ENCODE assay signal across 9 cellular contexts in the genomic region with DNA sequence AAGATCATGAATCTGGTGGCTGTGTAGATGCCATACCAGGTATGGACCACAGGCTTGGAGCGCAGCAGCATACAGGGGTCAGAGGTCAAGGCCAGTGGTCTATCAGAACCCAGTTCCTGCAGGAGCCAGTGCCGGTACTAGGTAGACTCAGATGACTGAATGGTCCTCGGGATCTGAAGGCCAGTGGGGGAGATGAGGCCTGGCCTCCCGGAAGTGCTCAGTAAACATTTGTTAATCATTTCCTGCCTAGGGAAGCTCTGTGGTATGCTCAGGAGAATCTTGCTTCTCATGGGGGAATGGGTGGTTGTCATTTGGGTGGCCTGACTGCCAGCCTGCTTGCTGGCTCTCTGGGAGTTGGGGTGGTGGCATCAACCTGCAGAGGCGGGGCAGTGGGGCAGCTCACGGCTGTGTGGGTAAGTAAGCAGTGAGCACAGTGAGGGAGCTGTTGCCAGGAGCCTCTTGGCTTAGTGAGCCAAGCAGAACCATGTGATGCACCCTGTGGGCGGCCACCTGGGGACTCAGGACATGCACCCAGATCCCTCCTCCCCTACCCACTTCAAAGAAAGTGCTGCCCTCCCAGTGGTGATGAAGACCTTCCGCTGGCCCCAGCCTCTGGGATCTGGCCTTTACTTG. TPM values are rescaled to one million over a fixed set of nuclear protein-coding genes. Genes with fewer than 3 reads are reported as not detected.
DNase-seq lines count a peak whose midpoint lies in the region; ATAC-seq and TF ChIP-seq lines count a peak whose summit lies in the region.
"Had no signal": no experiment of that assay in that cellular context is flagged by ENCODE, and none has a peak within 500 bp of the region (broad histone marks: within the 10 kb centered on the region; RNA-seq: fewer than 3 reads in every experiment).

No MANE protein-coding gene starts in this region.

- H3K4me3 Mint-ChIP-seq in activated T-helper 17 cell treated with anti-CD3 and anti-CD28 coated beads, Interleukin-2, amount 50 U/mL, for 72 hours: peak overlapping the region; percentile 64

- ATAC-seq in activated T-helper 17 cell treated with anti-CD3 and anti-CD28 coated beads, Interleukin-2, amount 50 U/mL, for 72 hours (replicated peaks): peak; percentile 49
- peak; percentile 20 for ATAC-seq in lung (ENCODE audit: insufficient read depth, low FRiP score)
- no peak for ATAC-seq in HG03045 (IDR thresholded peaks at IDR 0.05; ENCODE audit: unreplicated experiment)

- TF ChIP-seq EP300 in esophagus muscularis mucosa (IDR thresholded peaks at IDR 0.05): no peak

- TF ChIP-seq CTCF in GM10248 (IDR thresholded peaks at IDR 0.05; ENCODE audit: control extremely low read depth, extremely low read depth, low read depth, missing control alignments) (no peak), HEK293 (tag by site-specific recombination; IDR thresholded peaks at IDR 0.05) (no peak), lung (IDR thresholded peaks at IDR 0.05; ENCODE audit: control extremely low read depth, extremely low read depth) (no peak), esophagus muscularis mucosa (IDR thresholded peaks at IDR 0.05) (no peak)

- H3K27me3 Mint-ChIP-seq in activated T-helper 17 cell treated with anti-CD3 and anti-CD28 coated beads, Interleukin-2, amount 50 U/mL, for 72 hours: no peaks in the 10 kb centered on the region

- DNase-seq in GM10248 (ENCODE audit: extremely low spot score) (peak; percentile 49), NCI-H510A (lab: John Stamatoyannopoulos, UW) (peak; percentile 38), lung (ENCODE audit: low spot score) (peak; percentile 46), HEK293T (ENCODE audit: extremely low spot score) (no peak), esophagus muscularis mucosa (ENCODE audit: extremely low spot score) (no peak)

- 39 to 46% methylated on average over 8 of the region's 8 CpGs for WGBS in lung, 2 donors
- WGBS in esophagus muscularis mucosa: 81% methylated on average over 8 of the region's 8 CpGs

- intact Hi-C loops in esophagus muscularis mucosa (cut with DNase I): no loop called here

- peaks cover 31% of the 10 kb centered on the region for H3K36me3 Mint-ChIP-seq in activated T-helper 17 cell treated with anti-CD3 and anti-CD28 coated beads, Interleukin-2, amount 50 U/mL, for 72 hours (ENCODE audit: low read depth)

- POLR2A ChIA-PET in GM10248 (lab: Yijun Ruan, JAX) (no interaction called here), HEK293 (lab: Yijun Ruan, JAX) (interaction anchor here (0.5 kb wide), 1 partner anchor 132 kb away, joined by 8 read pairs; no protein-coding TSS in a partner anchor), HEK293T (lab: Yijun Ruan, JAX) (no interaction called here)

- H3K4me1 ChIP-seq in HEK293 (ENCODE audit: control insufficient read depth, insufficient read depth, low read length) (peaks cover 3% of the 10 kb centered on the region; the same call in 1 of the 2 replicates), lung (ENCODE audit: control insufficient read depth in 2 of 2, insufficient read depth in 2 of 2, low read length in 2 of 2) (peaks cover 0 to 18% of the 10 kb centered on the region in 2 donors), esophagus muscularis mucosa (peaks cover 7 to 16% (median 10%) of the 10 kb centered on the region in 4 donors)

- H3K4me1 Mint-ChIP-seq in activated T-helper 17 cell treated with anti-CD3 and anti-CD28 coated beads, Interleukin-2, amount 50 U/mL, for 72 hours: peaks cover 60% of the 10 kb centered on the region

- H3K36me3 ChIP-seq in HEK293 (ENCODE audit: control insufficient read depth in 2 of 2, insufficient read depth in 1 of 2, low read length in 2 of 2): no peaks in the 10 kb centered on the region
- no peaks in the 10 kb centered on the region for H3K36me3 ChIP-seq in lung (ENCODE audit: control insufficient read depth in 2 of 2, insufficient read depth in 2 of 2, low read length in 2 of 2)
- H3K36me3 ChIP-seq in esophagus muscularis mucosa: no peaks in the 10 kb centered on the region
- H3K36me3 ChIP-seq: thoracic aorta had no signal

- H3K9me3 Mint-ChIP-seq in activated T-helper 17 cell treated with anti-CD3 and anti-CD28 coated beads, Interleukin-2, amount 50 U/mL, for 72 hours: peaks cover 3% of the 10 kb centered on the region

- CTCF ChIA-PET in GM10248 (lab: Yijun Ruan, JAX): interaction anchor here (1.4 to 2.4 kb wide), 4 partner anchors 9 to 79 kb away, joined by 3 to 6 read pairs (median 4); no protein-coding TSS in a partner anchor
- CTCF ChIA-PET in HEK293 (lab: Yijun Ruan, JAX): interaction anchor here (0.6 kb wide), 2 partner anchors 79 to 160 kb away, joined by 3 read pairs; no protein-coding TSS in a partner anchor
- CTCF ChIA-PET in HEK293T (lab: Yijun Ruan, JAX): no interaction called here

- H3K9me3 ChIP-seq in HEK293 (ENCODE audit: control insufficient read depth, insufficient read depth, low read depth, low read length) (no peaks in the 10 kb centered on the region), lung (ENCODE audit: control insufficient read depth in 2 of 2, insufficient read depth in 1 of 2, low read length in 1 of 2) (no peaks in the 10 kb centered on the region), esophagus muscularis mucosa (no peaks in the 10 kb centered on the region)
- H3K9me3 ChIP-seq: thoracic aorta had no signal

- H3K27ac ChIP-seq in HEK293 (ENCODE audit: extremely low read depth, low read depth, low read length) (no peak overlapping the region), lung (ENCODE audit: low read depth in 1 of 2, low read length in 1 of 2) (peak overlapping the region in 1 of 2 donors; percentile 45), esophagus muscularis mucosa (replicated peaks in 1 of 4) (no peak overlapping the region)
- H3K27ac ChIP-seq: thoracic aorta had no signal

- TF ChIP-seq POLR2A in esophagus muscularis mucosa (IDR thresholded peaks at IDR 0.05; ENCODE audit: low read depth): no peak

- H3K27me3 ChIP-seq in lung (ENCODE audit: control insufficient read depth, insufficient read depth) (no peaks in the 10 kb centered on the region), esophagus muscularis mucosa (no peaks in the 10 kb centered on the region)

- peak overlapping the region; percentile 96 for H3K27ac Mint-ChIP-seq in activated T-helper 17 cell treated with anti-CD3 and anti-CD28 coated beads, Interleukin-2, amount 50 U/mL, for 72 hours

- no peak overlapping the region for H3K4me3 ChIP-seq in HEK293 (ENCODE audit: low read depth, low read length)
- H3K4me3 ChIP-seq in lung: no peak overlapping the region
- no peak overlapping the region for H3K4me3 ChIP-seq in esophagus muscularis mucosa
- H3K4me3 ChIP-seq: thoracic aorta had no signal

TF ChIP-seq in HEK293, 187 proteins besides CTCF, POLR2A, EP300 and RAD21:
- TF ChIP-seq ZSCAN16 (tag by site-specific recombination; IDR thresholded peaks at IDR 0.05) (peak; percentile 90), EGR2 (tag by site-specific recombination; IDR thresholded peaks at IDR 0.05; ENCODE audit: low read depth) (0 out of 2 replicates have a peak, but pooled peaks have one; percentile 31), ZFHX2 (tag by site-specific recombination; conservative IDR thresholded peaks at IDR 0.05) (peak; percentile 45), GLIS1 (tag by site-specific recombination; IDR thresholded peaks at IDR 0.05) (peak; percentile 94), ZNF175 (tag by site-specific recombination; IDR thresholded peaks at IDR 0.05) (no peak), ZIC2 (tag by site-specific recombination; IDR thresholded peaks at IDR 0.05) (peak; percentile 59)
- TF ChIP-seq, protein P1, sequence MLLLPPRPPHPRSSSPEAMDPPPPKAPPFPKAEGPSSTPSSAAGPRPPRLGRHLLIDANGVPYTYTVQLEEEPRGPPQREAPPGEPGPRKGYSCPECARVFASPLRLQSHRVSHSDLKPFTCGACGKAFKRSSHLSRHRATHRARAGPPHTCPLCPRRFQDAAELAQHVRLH (tag by site-specific recombination; IDR thresholded peaks at IDR 0.05): no peak

TF ChIP-seq in HEK293T, 16 proteins besides CTCF, POLR2A, EP300 and RAD21:
- TF ChIP-seq ELF4 (IDR thresholded peaks at IDR 0.05) (no peak), TARDBP (IDR thresholded peaks at IDR 0.05) (no peak), L3MBTL2 (conservative IDR thresholded peaks at IDR 0.05) (no peak), FOXK2 (IDR thresholded peaks at IDR 0.05) (no peak), ARNT (IDR thresholded peaks at IDR 0.05) (no peak), FOXA1 (IDR thresholded peaks at IDR 0.05) (no peak)
- TF ChIP-seq, protein P2, sequence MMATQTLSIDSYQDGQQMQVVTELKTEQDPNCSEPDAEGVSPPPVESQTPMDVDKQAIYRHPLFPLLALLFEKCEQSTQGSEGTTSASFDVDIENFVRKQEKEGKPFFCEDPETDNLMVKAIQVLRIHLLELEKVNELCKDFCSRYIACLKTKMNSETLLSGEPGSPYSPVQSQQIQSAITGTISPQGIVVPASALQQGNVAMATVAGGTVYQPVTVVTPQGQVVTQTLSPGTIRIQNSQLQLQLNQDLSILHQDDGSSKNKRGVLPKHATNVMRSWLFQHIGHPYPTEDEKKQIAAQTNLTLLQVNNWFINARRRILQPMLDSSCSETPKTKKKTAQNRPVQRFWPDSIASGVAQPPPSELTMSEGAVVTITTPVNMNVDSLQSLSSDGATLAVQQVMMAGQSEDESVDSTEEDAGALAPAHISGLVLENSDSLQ (IDR thresholded peaks at IDR 0.05): no peak

RNA-seq across cellular contexts. Expression of a gene that starts 33.0 kb away (rescaled TPM):
- total RNA-seq in activated T-helper 17 cell treated with anti-CD3 and anti-CD28 coated beads, Interleukin-2, amount 50 U/mL, for 72 hours: 10 to 100 TPM; 36.1 to 52.8 TPM
- 10 to 100 TPM; 32.7 to 51.4 TPM for total RNA-seq in lung
- 10 to 100 TPM in 1 of 2 donors, 1 to 10 TPM in 1; 3.9 to 31.4 TPM for polyA plus RNA-seq in lung
- 10 to 100 TPM in 2 of 4 donors, 1 to 10 TPM in 2; 8.3 to 14.1 (median 10.5) TPM for total RNA-seq in esophagus muscularis mucosa

Comparison
In these comparisons a context has a peak if more than half of its experiments do, and no peak if none do; other contexts are left out.
1. DNase-seq: peak in GM10248 (single experiment), NCI-H510A (single experiment) and lung (single experiment); none in HEK293T (single experiment) and esophagus muscularis mucosa (single experiment).